ENCODE assay signal across 8 cellular contexts in the genomic region with DNA sequence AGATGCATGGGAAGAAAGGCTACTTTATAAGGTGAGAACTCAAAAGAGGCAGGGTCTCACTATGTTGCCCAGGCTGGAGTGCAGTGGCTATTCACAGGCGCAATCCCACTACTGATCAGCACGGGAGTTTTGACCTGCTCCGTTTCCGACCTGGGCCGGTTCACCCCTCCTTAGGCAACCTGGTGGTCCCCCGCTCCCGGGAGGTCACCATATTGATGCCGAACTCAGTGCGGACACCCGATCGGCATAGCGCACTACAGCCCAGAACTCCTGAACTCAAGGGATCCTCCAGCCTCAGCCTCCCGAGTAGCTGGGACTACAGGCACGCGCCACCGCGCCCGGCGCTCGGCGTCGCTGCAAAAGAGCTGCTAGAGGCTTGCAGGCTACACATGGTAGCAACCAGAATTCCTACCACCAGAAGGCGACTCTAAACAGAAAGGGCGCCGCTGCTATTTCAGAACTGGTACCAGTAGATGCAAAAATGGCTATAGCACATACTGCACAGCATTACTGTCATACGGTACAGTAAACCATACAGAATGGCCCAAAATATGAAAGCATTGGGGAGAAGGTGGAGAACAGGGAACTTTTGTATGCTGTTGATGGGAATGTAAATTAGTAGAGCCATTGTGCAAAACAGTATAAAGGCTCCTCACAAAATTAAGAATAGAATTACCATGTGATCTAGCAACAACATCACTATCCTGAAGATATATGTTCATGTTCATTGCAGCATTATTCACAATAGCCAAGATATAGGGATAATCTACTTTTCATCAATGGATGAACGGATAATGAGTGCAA. TPM values are rescaled to one million over a fixed set of nuclear protein-coding genes. Genes with fewer than 3 reads are reported as not detected.
DNase-seq lines count a peak whose midpoint lies in the region; ATAC-seq and TF ChIP-seq lines count a peak whose summit lies in the region.

No MANE protein-coding gene starts in this region.

- H3K4me1 ChIP-seq in ACC112 (ENCODE audit: control insufficient read depth, insufficient read depth, low read length, unreplicated experiment) (peaks cover 11% of the 10 kb centered on the region), MM.1S (ENCODE audit: low read length) (peaks cover 4% of the 10 kb centered on the region; the same call in 1 of the 2 replicates), heart right ventricle (peaks cover 0 to 39% (median 35%) of the 10 kb centered on the region in 9 donors), prostate gland (replicated peaks) (peaks cover 3% of the 10 kb centered on the region)

- peak overlapping the region; percentile 87 for H3K4me3 ChIP-seq in ACC112 (ENCODE audit: low read depth, low read length)
- H3K4me3 ChIP-seq in MM.1S (ENCODE audit: low read length) = no peak overlapping the region
- peak overlapping the region in 9 of 10 donors; percentile 62 to 93 (median 88) for H3K4me3 ChIP-seq in heart right ventricle
- peak overlapping the region; percentile 59 to 72 for H3K4me3 ChIP-seq in prostate gland

- WGBS in heart right ventricle, 2 donors = 10 to 18% methylated on average over 22 to 25 of the region's 27 CpGs
- WGBS in prostate gland = 22% methylated on average over 22 of the region's 27 CpGs

- intact Hi-C loops in heart right ventricle (cut with DNase I) (loop anchor here in 1 of 10 donors (10.0 kb wide), 1 partner anchor 219 kb away; a partner anchor contains a TSS), prostate gland (cut with DNase I) (loop anchor here (5.0 kb wide), 1 partner anchor 221 kb away; no protein-coding TSS in a partner anchor)

- H3K9ac ChIP-seq in MM.1S (ENCODE audit: low read length) = no peak overlapping the region

- H3K9me3 ChIP-seq in MM.1S (replicated peaks; ENCODE audit: insufficient read depth, low read length) (no peaks in the 10 kb centered on the region), heart right ventricle (no peaks in the 10 kb centered on the region), prostate gland (no peaks in the 10 kb centered on the region)

- peak; percentile 50 for TF ChIP-seq CTCF in MM.1S (IDR thresholded peaks at IDR 0.05; ENCODE audit: low read length)
- TF ChIP-seq CTCF in heart right ventricle (IDR thresholded peaks at IDR 0.05) = peak; percentile 50 to 85 (median 82)
- peak in 3 of 4 experiments; percentile 46 to 79 (median 75) for TF ChIP-seq CTCF in prostate gland (IDR thresholded peaks at IDR 0.05)

- DNase-seq in MM.1S = peak; percentile 64
- peak; percentile 36 to 90 for DNase-seq in SW 1271 (lab: John Stamatoyannopoulos, UW)
- peak; percentile 32 for DNase-seq in activated naive CD8-positive, alpha-beta T cell treated with anti-CD3 and anti-CD28 coated beads, Interleukin-2, amount 50 U/mL, for 16 hours (ENCODE audit: low read depth, low spot score)
- DNase-seq in heart right ventricle = peak; percentile 67 to 72
- peak; percentile 56 for DNase-seq in prostate gland (ENCODE audit: low spot score)
- peak; percentile 75 for DNase-seq in ureter (ENCODE audit: low spot score)

- no peaks in the 10 kb centered on the region for H3K9me2 ChIP-seq in MM.1S (replicated peaks; ENCODE audit: insufficient read depth, low read length)

- ATAC-seq in GM18867 (IDR thresholded peaks at IDR 0.05; ENCODE audit: unreplicated experiment) (peak; percentile 59), heart right ventricle (peak; percentile 62 to 86 (median 79))

- H3K27me3 ChIP-seq in ACC112 (ENCODE audit: insufficient read depth, low read length) (no peaks in the 10 kb centered on the region), MM.1S (replicated peaks; ENCODE audit: insufficient read depth, low read length) (no peaks in the 10 kb centered on the region), heart right ventricle (no peaks in the 10 kb centered on the region), prostate gland (replicated peaks; ENCODE audit: insufficient read depth) (no peaks in the 10 kb centered on the region)

- H3K4me2 ChIP-seq in MM.1S (ENCODE audit: low read depth, low read length) = no peak overlapping the region

- H3F3A ChIP-seq in MM.1S (ENCODE audit: insufficient read depth, low read length) = no peaks in the 10 kb centered on the region

- H3K27ac ChIP-seq in ACC112 (ENCODE audit: low read depth, low read length) (no peak overlapping the region), MM.1S (ENCODE audit: low read length) (no peak overlapping the region), heart right ventricle (peak overlapping the region in 6 of 10 donors; percentile 84 to 97 (median 91)), prostate gland (no peak overlapping the region)

- no peak for TF ChIP-seq POLR2A in prostate gland (IDR thresholded peaks at IDR 0.05)

- no peaks in the 10 kb centered on the region for H4K20me1 ChIP-seq in MM.1S (ENCODE audit: insufficient read depth, low read length)

- H3K36me3 ChIP-seq in ACC112 (ENCODE audit: insufficient read depth, low read length) = peaks cover 11% of the 10 kb centered on the region; the same call in 1 of the 2 replicates
- H3K36me3 ChIP-seq in MM.1S (replicated peaks; ENCODE audit: insufficient read depth, low read length) = no peaks in the 10 kb centered on the region
- H3K36me3 ChIP-seq in heart right ventricle = peaks cover 0 to 26% (median 5%) of the 10 kb centered on the region in 9 donors
- H3K36me3 ChIP-seq in prostate gland = no peaks in the 10 kb centered on the region

- H3K79me2 ChIP-seq in ACC112 (ENCODE audit: control insufficient read depth, insufficient read depth, low read length, unreplicated experiment) (peaks cover 37% of the 10 kb centered on the region), MM.1S (ENCODE audit: low read length) (peaks cover 28% of the 10 kb centered on the region)

- H2AFZ ChIP-seq in ACC112 (ENCODE audit: low read length, unreplicated experiment) (peak overlapping the region; percentile 10), MM.1S (ENCODE audit: low read length) (no peak overlapping the region)

RNA-seq across cellular contexts. Expression of a gene that starts 1.2 kb away (rescaled TPM):
- total RNA-seq in heart right ventricle = 10 to 100 TPM; 45.0 to 67.4 (median 55.5) TPM
- 10 to 100 TPM; 18.0 to 54.2 TPM for polyA plus RNA-seq in heart right ventricle
- 10 to 100 TPM; 63.9 to 71.7 TPM for total RNA-seq in prostate gland
- total RNA-seq in ureter = 108 TPM

RNA-seq across cellular contexts. Expression of a gene that starts 39.1 kb away (rescaled TPM):
- total RNA-seq in heart right ventricle (10 to 100 TPM; 19.0 to 40.5 (median 25.5) TPM), prostate gland (10 to 100 TPM; 64.3 to 92.7 TPM), ureter (75.5 TPM)
- 10 to 100 TPM; 11.0 to 19.7 TPM for polyA plus RNA-seq in heart right ventricle

Comparison
In these comparisons a context has a peak if more than half of its experiments do, and no peak if none do; other contexts are left out.
1. H3K27ac ChIP-seq: peak in heart right ventricle (6 of 10); none in ACC112 (single experiment), MM.1S (single experiment) and prostate gland (0 of 2).
2. Peak in every context shown above with its lines, with median percentiles within 50 percentile points of each other: DNase-seq and CTCF ChIP-seq.